22 cellular contexts compared by ENCODE assay signal in genomic region chr12:132869551-132869950, GRCh38.
"Had no signal": no experiment of that assay in that cellular context is flagged by ENCODE, and none has a peak within 500 bp of the region (broad histone marks: within the 10 kb centered on the region; RNA-seq: fewer than 3 reads in every experiment).

No MANE protein-coding gene starts in this region.

- H3K27ac Mint-ChIP-seq: immature natural killer cell had no signal

- H3K9me3 ChIP-seq: esophagus muscularis mucosa, gastroesophageal sphincter, lower lobe of right lung had no signal

- H3K9me3 Mint-ChIP-seq: immature natural killer cell had no signal

- H3K27ac ChIP-seq: coronary artery, dorsolateral prefrontal cortex, esophagus muscularis mucosa, foreskin keratinocyte, gastroesophageal sphincter, heart left ventricle, hepatocyte, left lung, lower lobe of right lung had no signal

- H3K4me1 ChIP-seq: esophagus muscularis mucosa, gastroesophageal sphincter, heart left ventricle, left lung, lower lobe of right lung had no signal

- H3K4me3 Mint-ChIP-seq: immature natural killer cell had no signal

- H3K27me3 ChIP-seq: dorsolateral prefrontal cortex, esophagus muscularis mucosa, foreskin keratinocyte, gastroesophageal sphincter, heart left ventricle, hepatocyte, left lung had no signal

- ATAC-seq: foreskin keratinocyte, gastroesophageal sphincter, heart left ventricle, left cardiac atrium, left lung, left ventricle myocardium superior, lower lobe of right lung had no signal

- FAIRE-seq: colon, endothelial cell of umbilical vein, frontal cortex had no signal

- H3K4me3 ChIP-seq: coronary artery, dorsolateral prefrontal cortex, esophagus muscularis mucosa, gastroesophageal sphincter, heart left ventricle, hepatocyte, left lung, lower lobe of right lung had no signal

- DNase-seq: dermis blood vessel endothelial cell; dorsolateral prefrontal cortex; effector CD4-positive, alpha-beta T cell; effector memory CD4-positive, alpha-beta T cell; foreskin keratinocyte; heart left ventricle; hypothalamus; immature natural killer cell; islet precursor cell; left cardiac atrium; left lung; left ventricle myocardium superior; lower lobe of right lung; mesendoderm; midbrain had no signal
